16 cellular contexts compared by ENCODE assay signal in genomic region chr20:10762216-10762615, GRCh38.
"Had no signal": no experiment of that assay in that cellular context is flagged by ENCODE, and none has a peak within 500 bp of the region (broad histone marks: within the 10 kb centered on the region; RNA-seq: fewer than 3 reads in every experiment).

No MANE protein-coding gene starts in this region.

- H3K36me3 Mint-ChIP-seq: activated naive CD4-positive, alpha-beta T cell treated with anti-CD3 and anti-CD28 coated beads, Interleukin-2, amount 10 ng/mL, durations not matched to agents 7 days and 5 days; natural killer cell had no signal

- H3K27me3 Mint-ChIP-seq: activated B cell treated with CpG ODN at 0.5 μM for 24 hours; activated CD4-positive, alpha-beta T cell treated with anti-CD3 and anti-CD28 coated beads, Interleukin-2, amount 10 ng/mL, durations not matched to agents 24 days and 14 days; activated naive CD4-positive, alpha-beta T cell treated with anti-CD3 and anti-CD28 coated beads, Interleukin-2, amount 10 ng/mL, durations not matched to agents 7 days and 5 days had no signal

- H3K27ac ChIP-seq: sigmoid colon, suprapubic skin had no signal

- H3K4me3 ChIP-seq: sigmoid colon, suprapubic skin had no signal

- H3K9me3 Mint-ChIP-seq: activated B cell treated with CpG ODN at 0.5 μM for 24 hours; activated CD4-positive, alpha-beta T cell treated with anti-CD3 and anti-CD28 coated beads, Interleukin-2, amount 10 ng/mL, durations not matched to agents 24 days and 14 days; activated naive CD4-positive, alpha-beta T cell treated with anti-CD3 and anti-CD28 coated beads, Interleukin-2, amount 10 ng/mL, durations not matched to agents 7 days and 5 days; activated T-helper 2 cell treated with anti-CD3 and anti-CD28 coated beads, Interferon-gamma antibody, Interleukin-2, Interleukin-4, amounts not matched to agents 10 μg/mL and 5 μg/mL and 100 μg/mL, durations not matched to agents 14 hours and 24 hours and 36 hours; natural killer cell; T-helper 1 cell treated with Interleukin-12 subunit alpha and Interleukin-12 subunit beta and Interleukin-4 antibody, amounts not matched to agents 30 μg/mL and 1 μg/mL, for 36 hours had no signal

- H3K4me3 Mint-ChIP-seq: activated B cell treated with CpG ODN at 0.5 μM for 24 hours; activated CD4-positive, alpha-beta T cell treated with anti-CD3 and anti-CD28 coated beads, Interleukin-2, amount 10 ng/mL, durations not matched to agents 24 days and 14 days; activated naive CD4-positive, alpha-beta T cell treated with anti-CD3 and anti-CD28 coated beads, Interleukin-2, amount 10 ng/mL, durations not matched to agents 7 days and 5 days; natural killer cell; T-helper 1 cell treated with Interleukin-12 subunit alpha and Interleukin-12 subunit beta and Interleukin-4 antibody, amounts not matched to agents 30 μg/mL and 1 μg/mL, for 36 hours had no signal

- ATAC-seq: left lobe of liver; natural killer cell; stimulated activated naive CD8-positive, alpha-beta T cell treated with anti-CD3 and anti-CD28 coated beads, Interleukin-15, Interleukin-2, amounts not matched to agents 100 U/mL and 50 U/mL, for 24 hours had no signal

- H3K27ac Mint-ChIP-seq: activated B cell treated with CpG ODN at 0.5 μM for 24 hours; activated CD4-positive, alpha-beta T cell treated with anti-CD3 and anti-CD28 coated beads, Interleukin-2, amount 10 ng/mL, durations not matched to agents 24 days and 14 days; activated naive CD4-positive, alpha-beta T cell treated with anti-CD3 and anti-CD28 coated beads, Interleukin-2, amount 10 ng/mL, durations not matched to agents 7 days and 5 days; activated T-helper 2 cell treated with anti-CD3 and anti-CD28 coated beads, Interferon-gamma antibody, Interleukin-2, Interleukin-4, amounts not matched to agents 10 μg/mL and 5 μg/mL and 100 μg/mL, durations not matched to agents 14 hours and 24 hours and 36 hours; natural killer cell; T-helper 1 cell treated with Interleukin-12 subunit alpha and Interleukin-12 subunit beta and Interleukin-4 antibody, amounts not matched to agents 30 μg/mL and 1 μg/mL, for 36 hours had no signal

- H3K4me1 ChIP-seq: sigmoid colon had no signal

- H3K27me3 ChIP-seq: sigmoid colon, suprapubic skin had no signal

- DNase-seq: activated B cell treated with CpG ODN at 0.5 μM for 24 hours; activated CD4-positive, alpha-beta T cell treated with anti-CD3 and anti-CD28 coated beads, Interleukin-2, amount 10 ng/mL, durations not matched to agents 24 days and 14 days; activated CD8-positive, alpha-beta memory T cell treated with anti-CD3 and anti-CD28 coated beads for 24 hours; activated naive CD4-positive, alpha-beta T cell treated with anti-CD3 and anti-CD28 coated beads, Interleukin-2, amount 10 ng/mL, durations not matched to agents 7 days and 5 days; cerebellar nuclear complex; foreskin melanocyte; head of caudate nucleus; natural killer cell; sigmoid colon; stimulated activated CD4-positive, alpha-beta T cell treated with anti-CD3 and anti-CD28 coated beads, Interleukin-4, amount 100 ng/mL, for 1 hour; stimulated activated CD8-positive, alpha-beta memory T cell treated with anti-CD3 and anti-CD28 coated beads, Interleukin-4, amount 100 ng/mL, for 48 hours; stimulated activated naive CD8-positive, alpha-beta T cell treated with anti-CD3 and anti-CD28 coated beads, Interleukin-15, Interleukin-2, amounts not matched to agents 100 U/mL and 50 U/mL, for 24 hours had no signal

- H3K9me3 ChIP-seq: sigmoid colon, suprapubic skin had no signal

- H3K36me3 ChIP-seq: sigmoid colon, suprapubic skin had no signal

- H3K4me1 Mint-ChIP-seq: activated B cell treated with CpG ODN at 0.5 μM for 24 hours; activated CD4-positive, alpha-beta T cell treated with anti-CD3 and anti-CD28 coated beads, Interleukin-2, amount 10 ng/mL, durations not matched to agents 24 days and 14 days; activated naive CD4-positive, alpha-beta T cell treated with anti-CD3 and anti-CD28 coated beads, Interleukin-2, amount 10 ng/mL, durations not matched to agents 7 days and 5 days; natural killer cell had no signal
